ENCODE assay signal across 1 cellular context in the genomic region with DNA sequence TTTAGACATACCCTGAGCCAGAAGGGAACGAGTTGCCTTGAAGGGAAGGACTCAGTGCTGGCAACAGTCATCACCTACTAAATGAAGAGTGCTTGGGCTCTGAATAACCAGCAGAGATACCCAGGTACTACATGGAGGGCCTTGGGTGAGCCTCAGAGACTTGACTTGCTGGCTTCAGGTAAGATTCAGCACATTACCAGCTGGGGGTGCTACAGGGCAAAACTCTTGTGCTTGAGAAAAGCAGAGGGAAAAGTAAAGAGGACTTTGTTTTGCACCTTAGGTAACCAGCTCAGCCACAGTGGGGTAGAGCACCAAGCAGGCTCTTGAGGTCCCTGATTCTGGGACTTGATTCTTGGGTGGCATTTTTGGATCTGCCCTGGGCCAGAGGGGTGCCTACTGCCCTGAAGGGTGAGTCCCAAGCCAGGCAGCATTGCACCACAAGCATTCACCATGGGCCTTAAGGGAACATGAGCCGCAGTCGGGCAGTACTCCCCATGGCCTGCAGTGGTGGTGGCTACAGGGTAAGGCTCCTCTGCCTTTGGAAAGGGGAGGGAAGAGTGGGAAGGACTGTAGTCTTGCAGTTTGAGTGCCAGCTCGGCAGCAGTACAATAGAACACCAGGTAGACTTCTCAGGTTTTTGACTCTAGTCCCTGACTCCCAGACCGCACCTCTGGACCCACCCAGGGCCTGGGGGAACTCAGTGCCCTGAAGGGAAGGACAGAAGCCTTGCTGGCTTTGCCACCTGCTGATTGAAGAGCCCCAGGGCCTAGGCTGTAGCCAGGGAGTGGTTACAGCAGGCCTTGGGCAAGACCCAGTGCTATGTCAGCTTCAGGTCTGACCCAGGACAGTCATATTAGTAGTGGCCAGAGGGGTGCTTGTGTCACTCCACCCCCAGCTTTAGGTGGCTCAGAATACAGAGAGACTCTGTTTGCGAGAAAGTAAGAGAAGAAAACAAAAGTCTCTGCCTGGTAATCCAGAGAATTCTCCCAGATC.
TF ChIP-seq lines count a peak whose summit lies in the region.

No MANE protein-coding gene starts in this region.

TF ChIP-seq in K562, 482 proteins besides CTCF, POLR2A, EP300 and RAD21:
- TF ChIP-seq CBFA2T2 (conservative IDR thresholded peaks at IDR 0.05): no peak
- TF ChIP-seq, protein P1, sequence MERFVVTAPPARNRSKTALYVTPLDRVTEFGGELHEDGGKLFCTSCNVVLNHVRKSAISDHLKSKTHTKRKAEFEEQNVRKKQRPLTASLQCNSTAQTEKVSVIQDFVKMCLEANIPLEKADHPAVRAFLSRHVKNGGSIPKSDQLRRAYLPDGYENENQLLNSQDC (CRISPR knock-in tag; IDR thresholded peaks at IDR 0.05): no peak
- TF ChIP-seq EWSR1 (IDR thresholded peaks at IDR 0.05; ENCODE audit: borderline replicate concordance, low read depth, partially characterized antibody): no peak
- TF ChIP-seq TOE1 (IDR thresholded peaks at IDR 0.05; ENCODE audit: borderline replicate concordance): no peak
- no peak for TF ChIP-seq TOE1 (CRISPR knock-in tag; IDR thresholded peaks at IDR 0.05; ENCODE audit: borderline replicate concordance, low read depth)
- TF ChIP-seq HNRNPL (IDR thresholded peaks at IDR 0.05; ENCODE audit: low read depth, low read length): no peak
- TF ChIP-seq, protein P2, sequence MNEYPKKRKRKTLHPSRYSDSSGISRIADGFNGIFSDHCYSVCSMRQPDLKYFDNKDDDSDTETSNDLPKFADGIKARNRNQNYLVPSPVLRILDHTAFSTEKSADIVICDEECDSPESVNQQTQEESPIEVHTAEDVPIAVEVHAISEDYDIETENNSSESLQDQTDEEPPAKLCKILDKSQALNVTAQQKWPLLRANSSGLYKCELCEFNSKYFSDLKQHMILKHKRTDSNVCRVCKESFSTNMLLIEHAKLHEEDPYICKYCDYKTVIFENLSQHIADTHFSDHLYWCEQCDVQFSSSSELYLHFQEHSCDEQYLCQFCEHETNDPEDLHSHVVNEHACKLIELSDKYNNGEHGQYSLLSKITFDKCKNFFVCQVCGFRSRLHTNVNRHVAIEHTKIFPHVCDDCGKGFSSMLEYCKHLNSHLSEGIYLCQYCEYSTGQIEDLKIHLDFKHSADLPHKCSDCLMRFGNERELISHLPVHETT (CRISPR knock-in tag; conservative IDR thresholded peaks at IDR 0.05 in 1 of 2, IDR thresholded peaks at IDR 0.05 in 1 of 2): no peak
- TF ChIP-seq HOXB6 (CRISPR knock-in tag; IDR thresholded peaks at IDR 0.05; ENCODE audit: borderline replicate concordance): no peak
- no peak for TF ChIP-seq OTX1 (CRISPR knock-in tag; IDR thresholded peaks at IDR 0.05)
- TF ChIP-seq, protein P3, sequence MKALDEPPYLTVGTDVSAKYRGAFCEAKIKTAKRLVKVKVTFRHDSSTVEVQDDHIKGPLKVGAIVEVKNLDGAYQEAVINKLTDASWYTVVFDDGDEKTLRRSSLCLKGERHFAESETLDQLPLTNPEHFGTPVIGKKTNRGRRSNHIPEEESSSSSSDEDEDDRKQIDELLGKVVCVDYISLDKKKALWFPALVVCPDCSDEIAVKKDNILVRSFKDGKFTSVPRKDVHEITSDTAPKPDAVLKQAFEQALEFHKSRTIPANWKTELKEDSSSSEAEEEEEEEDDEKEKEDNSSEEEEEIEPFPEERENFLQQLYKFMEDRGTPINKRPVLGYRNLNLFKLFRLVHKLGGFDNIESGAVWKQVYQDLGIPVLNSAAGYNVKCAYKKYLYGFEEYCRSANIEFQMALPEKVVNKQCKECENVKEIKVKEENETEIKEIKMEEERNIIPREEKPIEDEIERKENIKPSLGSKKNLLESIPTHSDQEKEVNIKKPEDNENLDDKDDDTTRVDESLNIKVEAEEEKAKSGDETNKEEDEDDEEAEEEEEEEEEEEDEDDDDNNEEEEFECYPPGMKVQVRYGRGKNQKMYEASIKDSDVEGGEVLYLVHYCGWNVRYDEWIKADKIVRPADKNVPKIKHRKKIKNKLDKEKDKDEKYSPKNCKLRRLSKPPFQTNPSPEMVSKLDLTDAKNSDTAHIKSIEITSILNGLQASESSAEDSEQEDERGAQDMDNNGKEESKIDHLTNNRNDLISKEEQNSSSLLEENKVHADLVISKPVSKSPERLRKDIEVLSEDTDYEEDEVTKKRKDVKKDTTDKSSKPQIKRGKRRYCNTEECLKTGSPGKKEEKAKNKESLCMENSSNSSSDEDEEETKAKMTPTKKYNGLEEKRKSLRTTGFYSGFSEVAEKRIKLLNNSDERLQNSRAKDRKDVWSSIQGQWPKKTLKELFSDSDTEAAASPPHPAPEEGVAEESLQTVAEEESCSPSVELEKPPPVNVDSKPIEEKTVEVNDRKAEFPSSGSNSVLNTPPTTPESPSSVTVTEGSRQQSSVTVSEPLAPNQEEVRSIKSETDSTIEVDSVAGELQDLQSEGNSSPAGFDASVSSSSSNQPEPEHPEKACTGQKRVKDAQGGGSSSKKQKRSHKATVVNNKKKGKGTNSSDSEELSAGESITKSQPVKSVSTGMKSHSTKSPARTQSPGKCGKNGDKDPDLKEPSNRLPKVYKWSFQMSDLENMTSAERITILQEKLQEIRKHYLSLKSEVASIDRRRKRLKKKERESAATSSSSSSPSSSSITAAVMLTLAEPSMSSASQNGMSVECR (CRISPR knock-in tag; IDR thresholded peaks at IDR 0.05): no peak
- no peak for TF ChIP-seq ZNF224 (CRISPR knock-in tag; IDR thresholded peaks at IDR 0.05)
